Comparison of ENCODE assay signal across 20 cellular contexts in genomic region chr12:87120440-87120839, GRCh38.
DNase-seq lines count a peak whose midpoint lies in the region; ATAC-seq and TF ChIP-seq lines count a peak whose summit lies in the region.
"Had no signal": no experiment of that assay in that cellular context is flagged by ENCODE, and none has a peak within 500 bp of the region (broad histone marks: within the 10 kb centered on the region; RNA-seq: fewer than 3 reads in every experiment).

No MANE protein-coding gene starts in this region.

- no peak overlapping the region for H3K4me3 ChIP-seq in heart left ventricle
- no peak overlapping the region for H3K4me3 ChIP-seq in thyroid gland (replicated peaks in 1 of 3)

- DNase-seq in heart left ventricle (peak in 1 of 5 donors; percentile 23), cardiac septum (ENCODE audit: low spot score) (no peak), NCI-H1105 (lab: John Stamatoyannopoulos, UW) (peak; percentile 5), cerebellar cortex (ENCODE audit: low spot score) (peak; percentile 49), thyroid gland (no peak)
- DNase-seq in NK-92 treated with Interleukin-12 subunit alpha and Interleukin-12 subunit beta, amount 100 ng/mL, for 24 hours (lab: John Stamatoyannopoulos, UW) = no peak
- DNase-seq: activated CD4-positive, alpha-beta memory T cell treated with anti-CD3 and anti-CD28 coated beads, Interleukin-2, amount 10 ng/mL, durations not matched to agents 7 days and 5 days; activated naive CD4-positive, alpha-beta T cell; activated T-cell treated with anti-CD3 and anti-CD28 coated beads, Interleukin-2, amount 50 U/mL, for 1 hour; anterior cingulate cortex; CD4-positive, alpha-beta memory T cell; cerebellar nuclear complex; effector memory CD8-positive, alpha-beta T cell; islet precursor cell; naive B cell; NCI-H1436; NCI-H524 had no signal

- WGBS in heart left ventricle, 4 donors = 31 to 42% (median 37%) methylated on average over 3 of the region's 3 CpGs
- 60 to 72% methylated on average over 3 of the region's 3 CpGs for WGBS in thyroid gland, 2 donors

- H3K27me3 ChIP-seq in heart left ventricle (no peaks in the 10 kb centered on the region), thyroid gland (no peaks in the 10 kb centered on the region)

- intact Hi-C loops in heart left ventricle (cut with DNase I) (no loop called here), cardiac septum (cut with DNase I) (no loop called here), thyroid gland (cut with DNase I) (no loop called here)

- H3K4me1 ChIP-seq in heart left ventricle = no peaks in the 10 kb centered on the region
- H3K4me1 ChIP-seq in thyroid gland = no peaks in the 10 kb centered on the region

- TF ChIP-seq CTCF in heart left ventricle (IDR thresholded peaks at IDR 0.05) = no peak
- no peak for TF ChIP-seq CTCF in thyroid gland (IDR thresholded peaks at IDR 0.05)

- no peak for TF ChIP-seq POLR2A in heart left ventricle (IDR thresholded peaks at IDR 0.05)
- TF ChIP-seq POLR2A in thyroid gland (IDR thresholded peaks at IDR 0.05) = no peak

- H3K27ac ChIP-seq in heart left ventricle (no peak overlapping the region), thyroid gland (no peak overlapping the region)

- H3K9me3 ChIP-seq in heart left ventricle = peaks cover 0 to 14% (median 2%) of the 10 kb centered on the region in 12 donors
- no peaks in the 10 kb centered on the region for H3K9me3 ChIP-seq in thyroid gland

- H3K36me3 ChIP-seq in heart left ventricle = no peaks in the 10 kb centered on the region
- no peaks in the 10 kb centered on the region for H3K36me3 ChIP-seq in thyroid gland

- ATAC-seq in heart left ventricle (peak in 3 of 4 donors; percentile 54 to 73 (median 55)), HG03460 (IDR thresholded peaks at IDR 0.05; ENCODE audit: unreplicated experiment) (no peak)
- ATAC-seq: effector memory CD8-positive, alpha-beta T cell; sciatic nerve; WTC11 had no signal

Comparison
In these comparisons a context has a peak if more than half of its experiments do, and no peak if none do; other contexts are left out.
1. DNase-seq: peak in NCI-H1105 (single experiment) and cerebellar cortex (single experiment); none in cardiac septum (single experiment), thyroid gland (0 of 2) and NK-92 treated with Interleukin-12 subunit alpha and Interleukin-12 subunit beta, amount 100 ng/mL, for 24 hours (single experiment).